ENCODE assay signal across 26 cellular contexts in genomic region chr6:72916298-72916697, GRCh38.
"Had no signal": no experiment of that assay in that cellular context is flagged by ENCODE, and none has a peak within 500 bp of the region (broad histone marks: within the 10 kb centered on the region; RNA-seq: fewer than 3 reads in every experiment).

No MANE protein-coding gene starts in this region.

- H3K4me3 ChIP-seq: adrenal gland, MG63, Peyer's patch, SK-N-MC had no signal

- H3K36me3 ChIP-seq: adrenal gland, MG63, Peyer's patch had no signal

- DNase-seq: activated CD4-positive, alpha-beta T cell treated with anti-CD3 and anti-CD28 coated beads, Interleukin-2, amount 10 ng/mL, durations not matched to agents 24 days and 14 days; activated CD4-positive, alpha-beta T cell treated with anti-CD3 and anti-CD28 coated beads, Interleukin-2, amount 50 U/mL, for 4 hours; activated CD8-positive, alpha-beta T cell treated with anti-CD3 and anti-CD28 coated beads for 36 hours; activated gamma-delta T cell; activated naive CD4-positive, alpha-beta T cell treated with Interleukin-2 at 50 U/mL for 16 hours; activated T-cell treated with anti-CD3 and anti-CD28 coated beads, Interleukin-2, amount 50 U/mL, for 24 hours; adrenal gland; anterior cingulate cortex; central memory CD4-positive, alpha-beta T cell; Kasumi-1; KBM-7; MG63; NCI-H1092; NCI-H1436 treated with DMSO at 0.1 percent for 48 hours; NCI-H1694 treated with DMSO at 0.1 percent for 48 hours; NCI-H2029; NCI-H510A; NCI-H526; NCI-H748 treated with DMSO at 0.1 percent for 48 hours; NK-92 treated with Interleukin-12 subunit alpha and Interleukin-12 subunit beta, amount 100 ng/mL, for 24 hours; PC-3; Peyer's patch; RPMI8226; SHP77 treated with DMSO at 0.1 percent for 48 hours; T1000 had no signal

- H3K4me1 ChIP-seq: adrenal gland, Peyer's patch had no signal

- H3K9me3 ChIP-seq: adrenal gland, MG63, Peyer's patch had no signal

- H3K27me3 ChIP-seq: adrenal gland, MG63, Peyer's patch had no signal

- H3K27ac ChIP-seq: adrenal gland, Peyer's patch, SK-N-MC had no signal
